In the genomic region with DNA sequence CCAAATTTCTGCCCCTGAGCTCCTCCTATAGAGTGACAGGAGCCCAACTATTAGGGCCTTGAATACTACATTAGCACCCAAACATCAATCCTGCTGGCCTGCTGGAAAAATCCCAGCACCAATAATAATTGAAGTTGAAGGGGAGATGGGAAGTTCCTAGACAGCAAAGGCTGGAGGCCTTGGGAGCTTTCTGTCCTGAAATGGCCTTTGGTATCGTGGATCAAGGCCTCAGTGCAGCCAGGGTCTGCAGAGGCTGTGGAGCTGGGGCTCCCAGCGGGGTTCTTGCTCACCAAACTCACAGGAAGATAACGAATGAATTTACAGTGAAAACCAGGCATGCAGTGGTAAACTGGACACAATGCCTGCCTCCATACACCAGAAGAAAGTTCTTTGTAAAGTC, we compare ENCODE assay signal across 1 cellular context.
TF ChIP-seq lines count a peak whose summit lies in the region.

No MANE protein-coding gene starts in this region.

TF ChIP-seq in GM23338, 12 proteins besides CTCF, POLR2A, EP300 and RAD21 (continued from another document):
- TF ChIP-seq, protein P1, sequence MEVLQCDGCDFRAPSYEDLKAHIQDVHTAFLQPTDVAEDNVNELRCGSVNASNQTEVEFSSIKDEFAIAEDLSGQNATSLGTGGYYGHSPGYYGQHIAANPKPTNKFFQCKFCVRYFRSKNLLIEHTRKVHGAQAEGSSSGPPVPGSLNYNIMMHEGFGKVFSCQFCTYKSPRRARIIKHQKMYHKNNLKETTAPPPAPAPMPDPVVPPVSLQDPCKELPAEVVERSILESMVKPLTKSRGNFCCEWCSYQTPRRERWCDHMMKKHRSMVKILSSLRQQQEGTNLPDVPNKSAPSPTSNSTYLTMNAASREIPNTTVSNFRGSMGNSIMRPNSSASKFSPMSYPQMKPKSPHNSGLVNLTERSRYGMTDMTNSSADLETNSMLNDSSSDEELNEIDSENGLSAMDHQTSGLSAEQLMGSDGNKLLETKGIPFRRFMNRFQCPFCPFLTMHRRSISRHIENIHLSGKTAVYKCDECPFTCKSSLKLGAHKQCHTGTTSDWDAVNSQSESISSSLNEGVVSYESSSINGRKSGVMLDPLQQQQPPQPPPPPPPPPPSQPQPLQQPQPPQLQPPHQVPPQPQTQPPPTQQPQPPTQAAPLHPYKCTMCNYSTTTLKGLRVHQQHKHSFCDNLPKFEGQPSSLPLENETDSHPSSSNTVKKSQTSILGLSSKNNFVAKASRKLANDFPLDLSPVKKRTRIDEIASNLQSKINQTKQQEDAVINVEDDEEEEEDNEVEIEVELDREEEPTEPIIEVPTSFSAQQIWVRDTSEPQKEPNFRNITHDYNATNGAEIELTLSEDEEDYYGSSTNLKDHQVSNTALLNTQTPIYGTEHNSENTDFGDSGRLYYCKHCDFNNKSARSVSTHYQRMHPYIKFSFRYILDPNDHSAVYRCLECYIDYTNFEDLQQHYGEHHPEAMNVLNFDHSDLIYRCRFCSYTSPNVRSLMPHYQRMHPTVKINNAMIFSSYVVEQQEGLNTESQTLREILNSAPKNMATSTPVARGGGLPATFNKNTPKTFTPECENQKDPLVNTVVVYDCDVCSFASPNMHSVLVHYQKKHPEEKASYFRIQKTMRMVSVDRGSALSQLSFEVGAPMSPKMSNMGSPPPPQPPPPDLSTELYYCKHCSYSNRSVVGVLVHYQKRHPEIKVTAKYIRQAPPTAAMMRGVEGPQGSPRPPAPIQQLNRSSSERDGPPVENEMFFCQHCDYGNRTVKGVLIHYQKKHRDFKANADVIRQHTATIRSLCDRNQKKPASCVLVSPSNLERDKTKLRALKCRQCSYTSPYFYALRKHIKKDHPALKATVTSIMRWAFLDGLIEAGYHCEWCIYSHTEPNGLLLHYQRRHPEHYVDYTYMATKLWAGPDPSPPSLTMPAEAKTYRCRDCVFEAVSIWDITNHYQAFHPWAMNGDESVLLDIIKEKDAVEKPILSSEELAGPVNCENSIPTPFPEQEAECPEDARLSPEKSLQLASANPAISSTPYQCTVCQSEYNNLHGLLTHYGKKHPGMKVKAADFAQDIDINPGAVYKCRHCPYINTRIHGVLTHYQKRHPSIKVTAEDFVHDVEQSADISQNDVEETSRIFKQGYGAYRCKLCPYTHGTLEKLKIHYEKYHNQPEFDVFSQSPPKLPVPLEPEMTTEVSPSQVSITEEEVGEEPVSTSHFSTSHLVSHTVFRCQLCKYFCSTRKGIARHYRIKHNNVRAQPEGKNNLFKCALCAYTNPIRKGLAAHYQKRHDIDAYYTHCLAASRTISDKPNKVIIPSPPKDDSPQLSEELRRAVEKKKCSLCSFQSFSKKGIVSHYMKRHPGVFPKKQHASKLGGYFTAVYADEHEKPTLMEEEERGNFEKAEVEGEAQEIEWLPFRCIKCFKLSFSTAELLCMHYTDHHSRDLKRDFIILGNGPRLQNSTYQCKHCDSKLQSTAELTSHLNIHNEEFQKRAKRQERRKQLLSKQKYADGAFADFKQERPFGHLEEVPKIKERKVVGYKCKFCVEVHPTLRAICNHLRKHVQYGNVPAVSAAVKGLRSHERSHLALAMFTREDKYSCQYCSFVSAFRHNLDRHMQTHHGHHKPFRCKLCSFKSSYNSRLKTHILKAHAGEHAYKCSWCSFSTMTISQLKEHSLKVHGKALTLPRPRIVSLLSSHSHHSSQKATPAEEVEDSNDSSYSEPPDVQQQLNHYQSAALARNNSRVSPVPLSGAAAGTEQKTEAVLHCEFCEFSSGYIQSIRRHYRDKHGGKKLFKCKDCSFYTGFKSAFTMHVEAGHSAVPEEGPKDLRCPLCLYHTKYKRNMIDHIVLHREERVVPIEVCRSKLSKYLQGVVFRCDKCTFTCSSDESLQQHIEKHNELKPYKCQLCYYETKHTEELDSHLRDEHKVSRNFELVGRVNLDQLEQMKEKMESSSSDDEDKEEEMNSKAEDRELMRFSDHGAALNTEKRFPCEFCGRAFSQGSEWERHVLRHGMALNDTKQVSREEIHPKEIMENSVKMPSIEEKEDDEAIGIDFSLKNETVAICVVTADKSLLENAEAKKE (CRISPR knock-in tag; IDR thresholded peaks at IDR 0.05): no peak
- TF ChIP-seq NANOG (IDR thresholded peaks at IDR 0.05; ENCODE audit: borderline replicate concordance): no peak
- TF ChIP-seq JUNB (IDR thresholded peaks at IDR 0.05; ENCODE audit: unreplicated experiment): no peak
- TF ChIP-seq, protein P2, sequence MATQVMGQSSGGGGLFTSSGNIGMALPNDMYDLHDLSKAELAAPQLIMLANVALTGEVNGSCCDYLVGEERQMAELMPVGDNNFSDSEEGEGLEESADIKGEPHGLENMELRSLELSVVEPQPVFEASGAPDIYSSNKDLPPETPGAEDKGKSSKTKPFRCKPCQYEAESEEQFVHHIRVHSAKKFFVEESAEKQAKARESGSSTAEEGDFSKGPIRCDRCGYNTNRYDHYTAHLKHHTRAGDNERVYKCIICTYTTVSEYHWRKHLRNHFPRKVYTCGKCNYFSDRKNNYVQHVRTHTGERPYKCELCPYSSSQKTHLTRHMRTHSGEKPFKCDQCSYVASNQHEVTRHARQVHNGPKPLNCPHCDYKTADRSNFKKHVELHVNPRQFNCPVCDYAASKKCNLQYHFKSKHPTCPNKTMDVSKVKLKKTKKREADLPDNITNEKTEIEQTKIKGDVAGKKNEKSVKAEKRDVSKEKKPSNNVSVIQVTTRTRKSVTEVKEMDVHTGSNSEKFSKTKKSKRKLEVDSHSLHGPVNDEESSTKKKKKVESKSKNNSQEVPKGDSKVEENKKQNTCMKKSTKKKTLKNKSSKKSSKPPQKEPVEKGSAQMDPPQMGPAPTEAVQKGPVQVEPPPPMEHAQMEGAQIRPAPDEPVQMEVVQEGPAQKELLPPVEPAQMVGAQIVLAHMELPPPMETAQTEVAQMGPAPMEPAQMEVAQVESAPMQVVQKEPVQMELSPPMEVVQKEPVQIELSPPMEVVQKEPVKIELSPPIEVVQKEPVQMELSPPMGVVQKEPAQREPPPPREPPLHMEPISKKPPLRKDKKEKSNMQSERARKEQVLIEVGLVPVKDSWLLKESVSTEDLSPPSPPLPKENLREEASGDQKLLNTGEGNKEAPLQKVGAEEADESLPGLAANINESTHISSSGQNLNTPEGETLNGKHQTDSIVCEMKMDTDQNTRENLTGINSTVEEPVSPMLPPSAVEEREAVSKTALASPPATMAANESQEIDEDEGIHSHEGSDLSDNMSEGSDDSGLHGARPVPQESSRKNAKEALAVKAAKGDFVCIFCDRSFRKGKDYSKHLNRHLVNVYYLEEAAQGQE (IDR thresholded peaks at IDR 0.05; ENCODE audit: unreplicated experiment): no peak
- no peak for TF ChIP-seq CREB1 (CRISPR knock-in tag; IDR thresholded peaks at IDR 0.05; ENCODE audit: low read depth)
- TF ChIP-seq ZNF331 (CRISPR knock-in tag; IDR thresholded peaks at IDR 0.05; ENCODE audit: low read depth): no peak
- no peak for TF ChIP-seq ETS1 (IDR thresholded peaks at IDR 0.05)
- TF ChIP-seq ZNF114 (CRISPR knock-in tag; IDR thresholded peaks at IDR 0.05): no peak
- no peak for TF ChIP-seq POLR2AphosphoS5 (IDR thresholded peaks at IDR 0.05; ENCODE audit: low read depth)
